In the genomic region with DNA sequence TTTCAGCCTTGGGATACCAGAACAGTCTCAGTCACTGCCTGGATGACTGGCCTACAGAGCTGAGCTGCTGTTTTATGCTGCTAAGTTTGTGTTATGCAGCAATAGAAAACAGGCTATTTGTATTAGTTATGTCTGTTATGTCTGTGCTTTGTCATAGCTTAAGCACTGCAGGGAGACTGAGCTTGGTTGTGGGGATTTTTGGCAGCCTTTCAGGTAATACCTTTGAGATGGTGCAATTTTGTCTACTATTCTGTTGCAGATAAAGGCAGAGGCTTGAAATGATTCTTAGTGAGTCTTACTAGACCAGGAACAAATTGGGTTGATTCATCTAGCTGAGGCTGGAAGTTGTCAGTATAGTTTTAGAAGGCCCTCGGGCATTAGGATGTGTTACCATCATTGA, we compare ENCODE assay signal across 24 cellular contexts.
"Had no signal": no experiment of that assay in that cellular context is flagged by ENCODE, and none has a peak within 500 bp of the region (broad histone marks: within the 10 kb centered on the region; RNA-seq: fewer than 3 reads in every experiment).

No MANE protein-coding gene starts in this region.

- H3K4me1 ChIP-seq: left lung, neural progenitor cell, prostate gland, suprapubic skin, transverse colon had no signal

- H3K4me2 ChIP-seq: neural progenitor cell had no signal

- H3K4me1 Mint-ChIP-seq: activated CD4-positive, alpha-beta T cell treated with anti-CD3 and anti-CD28 coated beads, Interleukin-2, amount 10 ng/mL, durations not matched to agents 7 days and 5 days; naive thymus-derived CD4-positive, alpha-beta T cell; neural progenitor cell; stimulated activated naive CD8-positive, alpha-beta T cell treated with anti-CD3 and anti-CD28 coated beads, Interleukin-15, amount 100 ng/mL, for 72 hours had no signal

- H3K36me3 ChIP-seq: left lung, neural progenitor cell, prostate gland, suprapubic skin, transverse colon had no signal

- H3K27me3 Mint-ChIP-seq: activated CD4-positive, alpha-beta T cell treated with anti-CD3 and anti-CD28 coated beads, Interleukin-2, amount 10 ng/mL, durations not matched to agents 7 days and 5 days; activated T-cell treated with anti-CD3 and anti-CD28 coated beads, Interleukin-2, amount 50 U/mL, for 24 hours had no signal

- ATAC-seq: activated CD4-positive, CD25-positive, alpha-beta regulatory T cell treated with anti-CD3 and anti-CD28 coated beads, Interleukin-2, amount 50 U/mL, for 24 hours; activated CD8-positive, alpha-beta T cell treated with anti-CD3 and anti-CD28 coated beads, Interleukin-2, amount 10 ng/mL, durations not matched to agents 7 days and 5 days; esophagus mucosa; mucosa of descending colon; naive thymus-derived CD4-positive, alpha-beta T cell; stimulated activated naive CD8-positive, alpha-beta T cell treated with anti-CD3 and anti-CD28 coated beads, Interleukin-15, amount 100 ng/mL, for 72 hours had no signal

- H3K9ac ChIP-seq: neural progenitor cell had no signal

- DNase-seq: activated CD4-positive, alpha-beta T cell treated with anti-CD3 and anti-CD28 coated beads, Interleukin-2, amount 10 ng/mL, durations not matched to agents 7 days and 5 days; activated CD8-positive, alpha-beta T cell treated with anti-CD3 and anti-CD28 coated beads, Interleukin-2, amount 10 ng/mL, durations not matched to agents 7 days and 5 days; activated naive CD4-positive, alpha-beta T cell treated with anti-CD3 and anti-CD28 coated beads for 36 hours; activated T-cell treated with anti-CD3 and anti-CD28 coated beads, Interleukin-2, amount 50 U/mL, for 24 hours; aorta; effector CD4-positive, alpha-beta T cell; foreskin melanocyte; kidney; left lung; mammary epithelial cell; mucosa of descending colon; naive thymus-derived CD4-positive, alpha-beta T cell; stimulated activated naive CD8-positive, alpha-beta T cell treated with anti-CD3 and anti-CD28 coated beads, Interleukin-15, amount 100 ng/mL, for 72 hours; T-helper 1 cell; T-helper 9 cell; transverse colon had no signal

- FAIRE-seq: bronchial epithelial cell, kidney had no signal

- H3K9me3 ChIP-seq: left lung, mucosa of descending colon, prostate gland, suprapubic skin, transverse colon had no signal

- H2AFZ ChIP-seq: neural progenitor cell had no signal

- H3K27ac Mint-ChIP-seq: activated CD4-positive, alpha-beta T cell treated with anti-CD3 and anti-CD28 coated beads, Interleukin-2, amount 10 ng/mL, durations not matched to agents 7 days and 5 days; activated CD8-positive, alpha-beta T cell treated with anti-CD3 and anti-CD28 coated beads, Interleukin-2, amount 10 ng/mL, durations not matched to agents 7 days and 5 days; activated naive CD4-positive, alpha-beta T cell treated with anti-CD3 and anti-CD28 coated beads for 36 hours; activated T-cell treated with anti-CD3 and anti-CD28 coated beads, Interleukin-2, amount 50 U/mL, for 24 hours; activated T-helper 2 cell treated with anti-CD3 and anti-CD28 coated beads, Interferon-gamma antibody, Interleukin-2, Interleukin-4, amounts not matched to agents 10 μg/mL and 5 μg/mL and 100 μg/mL, durations not matched to agents 14 hours and 24 hours and 36 hours; naive thymus-derived CD4-positive, alpha-beta T cell; neural progenitor cell; stimulated activated naive CD8-positive, alpha-beta T cell treated with anti-CD3 and anti-CD28 coated beads, Interleukin-15, amount 100 ng/mL, for 72 hours had no signal

- H3K9me3 Mint-ChIP-seq: activated CD4-positive, alpha-beta T cell treated with anti-CD3 and anti-CD28 coated beads, Interleukin-2, amount 10 ng/mL, durations not matched to agents 7 days and 5 days; activated naive CD4-positive, alpha-beta T cell treated with anti-CD3 and anti-CD28 coated beads for 36 hours; activated T-cell treated with anti-CD3 and anti-CD28 coated beads, Interleukin-2, amount 50 U/mL, for 24 hours; activated T-helper 2 cell treated with anti-CD3 and anti-CD28 coated beads, Interferon-gamma antibody, Interleukin-2, Interleukin-4, amounts not matched to agents 10 μg/mL and 5 μg/mL and 100 μg/mL, durations not matched to agents 14 hours and 24 hours and 36 hours; neural progenitor cell; stimulated activated naive CD8-positive, alpha-beta T cell treated with anti-CD3 and anti-CD28 coated beads, Interleukin-15, amount 100 ng/mL, for 72 hours had no signal

- H3K27me3 ChIP-seq: left lung, transverse colon had no signal

- H3K4me3 Mint-ChIP-seq: activated CD4-positive, alpha-beta T cell treated with anti-CD3 and anti-CD28 coated beads, Interleukin-2, amount 10 ng/mL, durations not matched to agents 7 days and 5 days; activated CD8-positive, alpha-beta T cell treated with anti-CD3 and anti-CD28 coated beads, Interleukin-2, amount 10 ng/mL, durations not matched to agents 7 days and 5 days; activated naive CD4-positive, alpha-beta T cell treated with anti-CD3 and anti-CD28 coated beads for 36 hours; activated T-cell treated with anti-CD3 and anti-CD28 coated beads, Interleukin-2, amount 50 U/mL, for 24 hours; naive thymus-derived CD4-positive, alpha-beta T cell; neural progenitor cell; stimulated activated naive CD8-positive, alpha-beta T cell treated with anti-CD3 and anti-CD28 coated beads, Interleukin-15, amount 100 ng/mL, for 72 hours had no signal

- H3K36me3 Mint-ChIP-seq: naive thymus-derived CD4-positive, alpha-beta T cell; neural progenitor cell had no signal

- H3K4me3 ChIP-seq: left lung, mucosa of descending colon, neural progenitor cell, prostate gland, skin epidermis, suprapubic skin, transverse colon had no signal

- H3K27ac ChIP-seq: left lung, neural progenitor cell, prostate gland, skin epidermis, suprapubic skin, transverse colon had no signal
